In the genomic region with DNA sequence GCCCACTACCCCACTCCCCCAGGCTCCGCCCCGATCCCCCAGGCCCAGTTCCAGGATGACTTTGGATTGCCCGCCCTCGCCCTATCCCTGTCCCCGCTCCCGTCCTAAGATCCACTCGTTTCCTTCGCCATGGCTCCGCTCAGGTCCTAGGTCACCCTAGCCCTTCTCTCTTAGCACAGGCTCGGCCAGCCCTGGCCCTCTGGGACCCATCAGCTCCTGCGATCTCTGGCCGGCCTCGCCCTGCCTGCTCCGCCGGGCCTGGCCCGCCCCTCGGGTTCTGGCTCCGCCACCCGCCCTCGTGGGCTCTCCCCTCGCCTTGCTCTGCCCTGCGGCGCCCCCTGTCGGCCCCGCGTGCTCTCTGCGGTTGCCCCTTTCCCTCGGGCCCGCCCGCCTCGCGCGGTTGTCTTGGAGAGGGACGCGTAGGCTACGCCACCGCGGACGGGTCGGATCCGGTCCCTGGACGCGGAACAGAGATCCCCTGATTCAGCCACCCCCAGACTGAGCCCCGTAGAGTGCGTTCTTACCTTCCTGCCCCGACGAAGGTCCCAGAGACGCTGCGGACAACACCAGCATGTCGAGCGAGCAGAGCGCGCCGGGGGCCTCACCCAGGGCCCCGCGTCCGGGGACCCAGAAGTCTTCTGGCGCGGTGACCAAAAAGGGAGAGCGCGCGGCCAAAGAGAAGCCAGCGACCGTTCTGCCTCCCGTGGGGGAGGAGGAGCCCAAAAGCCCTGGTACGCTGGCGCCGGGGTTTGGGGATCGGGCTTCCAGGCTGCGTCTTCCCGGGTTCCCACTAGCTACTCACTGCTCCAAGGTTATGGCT, we compare ENCODE assay signal across 8 cellular contexts. TPM values are rescaled to one million over a fixed set of nuclear protein-coding genes. Genes with fewer than 3 reads are reported as not detected.
DNase-seq lines count a peak whose midpoint lies in the region; ATAC-seq and TF ChIP-seq lines count a peak whose summit lies in the region.

A gene (plus strand): TSS at position 400 of the 820 bp plus-strand sequence. CDS start 172 bp downstream, at position 572.

- H3F3A ChIP-seq in GM23338 (replicated peaks; ENCODE audit: low read depth), result peaks cover 5% of the 10 kb centered on the region; the same call in 1 of the 2 replicates
- H3F3A ChIP-seq in PC-3 (ENCODE audit: low read length, unreplicated experiment), result no peaks in the 10 kb centered on the region

- WGBS in gastroesophageal sphincter (ENCODE audit: low coverage in 1 of 2), 2 donors, result 4 to 13% methylated on average over 10 to 14 of the region's 71 CpGs
- WGBS in thyroid gland, 2 donors, result 10 to 11% methylated on average over 45 to 46 of the region's 71 CpGs

- ATAC-seq in GM23338, result peak; percentile 87
- ATAC-seq in PC-3, result peak; percentile 52
- ATAC-seq in gastroesophageal sphincter, result peak; percentile 90
- no peak for ATAC-seq in HG03457 (IDR thresholded peaks at IDR 0.05; ENCODE audit: unreplicated experiment)

- H4K20me1 ChIP-seq in GM23338 (replicated peaks; ENCODE audit: insufficient read depth) (0 out of 2 replicates have a peak, but pooled peaks cover 2% of the 10 kb centered on the region), PC-3 (ENCODE audit: low read length) (no peaks in the 10 kb centered on the region)

- peaks cover 19% of the 10 kb centered on the region for H3K27me3 ChIP-seq in ACC112 (ENCODE audit: insufficient read depth, low read length)
- H3K27me3 ChIP-seq in GM23338 (ENCODE audit: insufficient read depth), result peaks cover 96% of the 10 kb centered on the region
- no peaks in the 10 kb centered on the region for H3K27me3 ChIP-seq in PC-3 (ENCODE audit: low read length)
- peaks cover 88% of the 10 kb centered on the region for H3K27me3 ChIP-seq in gastroesophageal sphincter
- H3K27me3 ChIP-seq in thyroid gland, result peaks cover 16% of the 10 kb centered on the region

- H3K9me3 Mint-ChIP-seq in GM23338, result no peaks in the 10 kb centered on the region; the same call in 1 of the 3 replicates

- no peaks in the 10 kb centered on the region for H3K9me3 ChIP-seq in PC-3 (ENCODE audit: low read length)
- peaks cover 0 to 15% (median 0%) of the 10 kb centered on the region in 3 donors for H3K9me3 ChIP-seq in gastroesophageal sphincter
- no peaks in the 10 kb centered on the region for H3K9me3 ChIP-seq in thyroid gland

- peaks cover 14% of the 10 kb centered on the region for H3K4me1 ChIP-seq in ACC112 (ENCODE audit: control insufficient read depth, insufficient read depth, low read length, unreplicated experiment)
- H3K4me1 ChIP-seq in GM23338 (ENCODE audit: insufficient read depth), result peaks cover 18% of the 10 kb centered on the region; the same call in 1 of the 2 replicates
- H3K4me1 ChIP-seq in PC-3 (ENCODE audit: insufficient read depth, low read length), result peaks cover 10% of the 10 kb centered on the region
- H3K4me1 ChIP-seq in gastroesophageal sphincter, result peaks cover 0 to 28% (median 9%) of the 10 kb centered on the region in 3 donors
- peaks cover 15 to 22% of the 10 kb centered on the region in 2 donors for H3K4me1 ChIP-seq in thyroid gland

- no peak within 1 kb of the TSS for H2AFZ ChIP-seq in ACC112 (ENCODE audit: low read length, unreplicated experiment)
- H2AFZ ChIP-seq in GM23338, result peak within 1 kb of the TSS; percentile 98
- H2AFZ ChIP-seq in PC-3 (ENCODE audit: low read length), result no peak within 1 kb of the TSS

- H3K4me3 ChIP-seq in ACC112 (ENCODE audit: low read depth, low read length), result peak within 1 kb of the TSS; percentile 49
- H3K4me3 ChIP-seq in GM23338, result peak within 1 kb of the TSS; percentile 64
- H3K4me3 ChIP-seq in PC-3 (ENCODE audit: low read length), result no peak within 1 kb of the TSS
- H3K4me3 ChIP-seq in gastroesophageal sphincter, result peak within 1 kb of the TSS in 1 of 2 donors; percentile 31
- H3K4me3 ChIP-seq in thyroid gland (replicated peaks in 1 of 3), result no peak within 1 kb of the TSS

- H3K79me2 ChIP-seq in ACC112 (ENCODE audit: control insufficient read depth, insufficient read depth, low read length, unreplicated experiment) (no peaks in the 10 kb centered on the region), GM23338 (replicated peaks; ENCODE audit: insufficient read depth) (no peaks in the 10 kb centered on the region), PC-3 (ENCODE audit: low read length) (no peaks in the 10 kb centered on the region)

- H3K27ac ChIP-seq in ACC112 (ENCODE audit: low read depth, low read length), result no peak within 1 kb of the TSS
- H3K27ac ChIP-seq in GM23338 (ENCODE audit: low read depth), result no peak within 1 kb of the TSS
- H3K27ac ChIP-seq in PC-3 (ENCODE audit: low read length), result no peak within 1 kb of the TSS
- H3K27ac ChIP-seq in gastroesophageal sphincter, result no peak within 1 kb of the TSS
- no peak within 1 kb of the TSS for H3K27ac ChIP-seq in thyroid gland

- H3K27ac Mint-ChIP-seq in GM23338, result no peak within 1 kb of the TSS

- H3K4me2 ChIP-seq in GM23338 (peak within 1 kb of the TSS; percentile 93), PC-3 (ENCODE audit: low read length) (no peak within 1 kb of the TSS)

- no peak for TF ChIP-seq EP300 in gastroesophageal sphincter (IDR thresholded peaks at IDR 0.05)

- peak within 1 kb of the TSS; percentile 73 for H3K4me3 Mint-ChIP-seq in GM23338

- H3K9ac ChIP-seq in PC-3 (ENCODE audit: low read length), result no peak within 1 kb of the TSS

- intact Hi-C loops in PC-3 (cut with micrococcal nuclease), result no loop called here
- intact Hi-C loops in thyroid gland (cut with DNase I), result loop anchor here (10.0 kb wide), 1 partner anchor 154 kb away; no protein-coding TSS in a partner anchor

- TF ChIP-seq POLR2A in gastroesophageal sphincter (IDR thresholded peaks at IDR 0.05) (no peak), thyroid gland (IDR thresholded peaks at IDR 0.05) (no peak)

- H3K36me3 ChIP-seq in ACC112 (ENCODE audit: insufficient read depth, low read length), result peaks cover 13% of the 10 kb centered on the region
- no peaks in the 10 kb centered on the region for H3K36me3 ChIP-seq in GM23338 (ENCODE audit: insufficient read depth)
- peaks cover 3% of the 10 kb centered on the region; the same call in 1 of the 2 replicates for H3K36me3 ChIP-seq in PC-3 (ENCODE audit: low read depth, low read length)
- H3K36me3 ChIP-seq in gastroesophageal sphincter, result peaks cover 0 to 7% of the 10 kb centered on the region in 2 donors
- H3K36me3 ChIP-seq in thyroid gland, result no peaks in the 10 kb centered on the region

- peak; percentile 82 to 96 for TF ChIP-seq CTCF in GM23338 (conservative IDR thresholded peaks at IDR 0.05; ENCODE audit: low read depth in 2 of 2)
- TF ChIP-seq CTCF in PC-3 (conservative IDR thresholded peaks at IDR 0.05; ENCODE audit: low read depth, low read length), result peak; percentile 68
- TF ChIP-seq CTCF in gastroesophageal sphincter (IDR thresholded peaks at IDR 0.05), result peak in 3 of 4 experiments; percentile 62 to 86 (median 79)
- TF ChIP-seq CTCF in thyroid gland (IDR thresholded peaks at IDR 0.05), result peak; percentile 70 to 97 (median 95)

- CTCF ChIA-PET in PC-3 (lab: Charles Lee), result interaction anchor here (0.6 kb wide), 1 partner anchor 86 kb away, joined by 3 read pairs; no protein-coding TSS in a partner anchor

- H3K4me1 Mint-ChIP-seq in GM23338, result peaks cover 20% of the 10 kb centered on the region

- DNase-seq in GM23338 (ENCODE audit: low spot score), result peak; percentile 94
- peak; percentile 46 for DNase-seq in PC-3
- DNase-seq in activated effector memory CD4-positive, alpha-beta T cell treated with anti-CD3 and anti-CD28 coated beads, Interleukin-2, amount 50 U/mL, for 16 hours, result peak; percentile 82
- peak in 35 of 56 donors; percentile 5 to 78 (median 27) for DNase-seq in nucleus accumbens (lab: John Stamatoyannopoulos, UW)
- peak; percentile 81 to 85 for DNase-seq in thyroid gland

- peaks cover 71% of the 10 kb centered on the region for H3K27me3 Mint-ChIP-seq in GM23338 (ENCODE audit: insufficient read depth, low read depth, poor library complexity)

- H3K9me2 ChIP-seq in GM23338 (ENCODE audit: insufficient read depth) (no peaks in the 10 kb centered on the region), PC-3 (replicated peaks; ENCODE audit: low read length) (no peaks in the 10 kb centered on the region)

- POLR2A ChIA-PET in PC-3 (lab: Charles Lee; ENCODE audit: unreplicated experiment), result interaction anchor here (0.7 kb wide), 1 partner anchor 12 kb away, joined by 3 read pairs; no protein-coding TSS in a partner anchor

- BruUV-seq in PC-3 (replicated peaks; lab: Mats Ljungman, UMichigan), result no TSS peak

- H3K36me3 Mint-ChIP-seq in GM23338 (ENCODE audit: low read depth), result no peaks in the 10 kb centered on the region

TF ChIP-seq in GM23338, 12 proteins besides CTCF, POLR2A, EP300 and RAD21 (continues in another document):
- no peak for TF ChIP-seq ZNF331 (CRISPR knock-in tag; IDR thresholded peaks at IDR 0.05; ENCODE audit: low read depth)
- no peak for TF ChIP-seq JUNB (IDR thresholded peaks at IDR 0.05; ENCODE audit: unreplicated experiment)
- no peak for TF ChIP-seq STAT1 (IDR thresholded peaks at IDR 0.05; ENCODE audit: unreplicated experiment)
- TF ChIP-seq, protein P1, sequence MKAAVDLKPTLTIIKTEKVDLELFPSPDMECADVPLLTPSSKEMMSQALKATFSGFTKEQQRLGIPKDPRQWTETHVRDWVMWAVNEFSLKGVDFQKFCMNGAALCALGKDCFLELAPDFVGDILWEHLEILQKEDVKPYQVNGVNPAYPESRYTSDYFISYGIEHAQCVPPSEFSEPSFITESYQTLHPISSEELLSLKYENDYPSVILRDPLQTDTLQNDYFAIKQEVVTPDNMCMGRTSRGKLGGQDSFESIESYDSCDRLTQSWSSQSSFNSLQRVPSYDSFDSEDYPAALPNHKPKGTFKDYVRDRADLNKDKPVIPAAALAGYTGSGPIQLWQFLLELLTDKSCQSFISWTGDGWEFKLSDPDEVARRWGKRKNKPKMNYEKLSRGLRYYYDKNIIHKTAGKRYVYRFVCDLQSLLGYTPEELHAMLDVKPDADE (IDR thresholded peaks at IDR 0.05), result no peak
- TF ChIP-seq NANOG (IDR thresholded peaks at IDR 0.05; ENCODE audit: borderline replicate concordance), result no peak
- TF ChIP-seq EZH2 (IDR thresholded peaks at IDR 0.05; ENCODE audit: low read depth, unreplicated experiment), result peak; percentile 82

RNA-seq across cellular contexts. Expression of the gene that starts here (rescaled TPM):
- not detected in 2 replicates for total RNA-seq in GM23338 (2014; rRNA removed; shearing (Covaris generic))
- polyA plus RNA-seq in GM23338 (2016; fragmentation: Nextera tagmentation; extraction: Ambion mirVana), result 0.24 and 0.31 TPM in 2 replicates
- total RNA-seq in PC-3 (2014; rRNA removed) (0.11 TPM in 1 of 2 replicates, not detected in the other), gastroesophageal sphincter (under 1 TPM in 1 of 4 donors, not detected in 3; 0.40 TPM), thyroid gland (not detected)

Comparison
In these comparisons a context has a peak if more than half of its experiments do, and no peak if none do; other contexts are left out.
1. Peak in DNase-seq, ATAC-seq, H3K4me3 ChIP-seq and H3K4me2 ChIP-seq in GM23338; RNA of the gene not detected or under 1 TPM.
2. Peak in DNase-seq and ATAC-seq in PC-3; RNA of the gene not detected or under 1 TPM.
3. Peak in ATAC-seq in gastroesophageal sphincter; RNA of the gene not detected or under 1 TPM.
4. Peak in DNase-seq in thyroid gland; RNA of the gene not detected or under 1 TPM.
5. DNase-seq: peak in every context shown above with its lines; median percentile 94 in GM23338; 83 in thyroid gland; 82 in activated effector memory CD4-positive, alpha-beta T cell treated with anti-CD3 and anti-CD28 coated beads, Interleukin-2, amount 50 U/mL, for 16 hours; 46 in PC-3; 27 in nucleus accumbens.